Comparison of ENCODE assay signal across 2 cellular contexts in genomic region chr14:101833045-101833444, GRCh38.
TF ChIP-seq lines count a peak whose summit lies in the region.

No MANE protein-coding gene starts in this region.

TF ChIP-seq in HepG2, 621 proteins besides CTCF, POLR2A, EP300 and RAD21 (continued from another document):
- TF ChIP-seq ZBTB10 (CRISPR knock-in tag; IDR thresholded peaks at IDR 0.05; ENCODE audit: borderline replicate concordance) (no peak), FOXM1 (CRISPR knock-in tag; IDR thresholded peaks at IDR 0.05) (no peak), SNAPC2 (CRISPR knock-in tag; IDR thresholded peaks at IDR 0.05) (no peak), ZNF609 (CRISPR knock-in tag; IDR thresholded peaks at IDR 0.05; ENCODE audit: borderline replicate concordance) (no peak), ISX (CRISPR knock-in tag; conservative IDR thresholded peaks at IDR 0.05) (no peak), ZNF546 (CRISPR knock-in tag; conservative IDR thresholded peaks at IDR 0.05) (no peak), MYNN (CRISPR knock-in tag; IDR thresholded peaks at IDR 0.05; ENCODE audit: low read depth) (no peak), ZNF720 (CRISPR knock-in tag; IDR thresholded peaks at IDR 0.05) (no peak), ZSCAN31 (CRISPR knock-in tag; IDR thresholded peaks at IDR 0.05; ENCODE audit: low read depth) (no peak), SIN3B (IDR thresholded peaks at IDR 0.05; ENCODE audit: low read length) (no peak), ZNF432 (CRISPR knock-in tag; IDR thresholded peaks at IDR 0.05; ENCODE audit: borderline replicate concordance) (no peak)

TF ChIP-seq in WTC11, 78 proteins besides CTCF, POLR2A, EP300 and RAD21 (continued from another document):
- no peak for TF ChIP-seq ZNF425 (CRISPR knock-in tag; conservative IDR thresholded peaks at IDR 0.05)
- no peak for TF ChIP-seq ZNF671 (CRISPR knock-in tag; IDR thresholded peaks at IDR 0.05)
- no peak for TF ChIP-seq TEAD1 (CRISPR knock-in tag; IDR thresholded peaks at IDR 0.05)
- no peak for TF ChIP-seq ZNF423 (CRISPR knock-in tag; IDR thresholded peaks at IDR 0.05)
- TF ChIP-seq JAZF1 (CRISPR knock-in tag; IDR thresholded peaks at IDR 0.05) = no peak
- no peak for TF ChIP-seq ZNF121 (CRISPR knock-in tag; IDR thresholded peaks at IDR 0.05)
- TF ChIP-seq ZSCAN18 (CRISPR knock-in tag; IDR thresholded peaks at IDR 0.05) = no peak
- TF ChIP-seq NR2C2 (CRISPR knock-in tag; IDR thresholded peaks at IDR 0.05) = no peak
- no peak for TF ChIP-seq ZNF317 (CRISPR knock-in tag; IDR thresholded peaks at IDR 0.05; ENCODE audit: borderline replicate concordance, low read depth)
- TF ChIP-seq NR3C1 (CRISPR knock-in tag; conservative IDR thresholded peaks at IDR 0.05; ENCODE audit: low read depth) = no peak
- TF ChIP-seq ZNF263 (CRISPR knock-in tag; IDR thresholded peaks at IDR 0.05; ENCODE audit: low read depth) = no peak
- TF ChIP-seq MAX (CRISPR knock-in tag; IDR thresholded peaks at IDR 0.05) = no peak
- TF ChIP-seq CREB1 (CRISPR knock-in tag; IDR thresholded peaks at IDR 0.05) = no peak
- no peak for TF ChIP-seq ZNF416 (CRISPR knock-in tag; IDR thresholded peaks at IDR 0.05)
- no peak for TF ChIP-seq ZNF219 (CRISPR knock-in tag; IDR thresholded peaks at IDR 0.05; ENCODE audit: borderline replicate concordance)
